Comparison of ENCODE assay signal across 21 cellular contexts in genomic region chr5:171680485-171680884, GRCh38.
A peak's percentile ranks its signal among the peaks of the same experiment; 100 is the strongest.
DNase-seq lines count a peak whose midpoint lies in the region; ATAC-seq and TF ChIP-seq lines count a peak whose summit lies in the region.
"Had no signal": no experiment of that assay in that cellular context is flagged by ENCODE, and none has a peak within 500 bp of the region (broad histone marks: within the 10 kb centered on the region; RNA-seq: fewer than 3 reads in every experiment).

No MANE protein-coding gene starts in this region.

- H3K4me1 ChIP-seq in mammary epithelial cell (ENCODE audit: insufficient read depth, low read length): peaks cover 10% of the 10 kb centered on the region
- H3K4me1 ChIP-seq: BE2C, Peyer's patch had no signal

- H3K4me3 Mint-ChIP-seq in activated naive CD8-positive, alpha-beta T cell treated with anti-CD3 and anti-CD28 coated beads, Interleukin-2, amount 50 U/mL, for 24 hours: no peak overlapping the region
- H3K4me3 Mint-ChIP-seq in activated naive CD8-positive, alpha-beta T cell treated with anti-CD3 and anti-CD28 coated beads for 36 hours: no peak overlapping the region
- no peak overlapping the region for H3K4me3 Mint-ChIP-seq in WTC11

- WGBS in mammary epithelial cell (ENCODE audit: low coverage, missing lambda C conversion rate): 92% methylated on average over 4 of the region's 6 CpGs

- no peak for DNase-seq in activated naive CD8-positive, alpha-beta T cell treated with anti-CD3 and anti-CD28 coated beads, Interleukin-2, amount 50 U/mL, for 24 hours
- no peak for DNase-seq in activated naive CD8-positive, alpha-beta T cell treated with anti-CD3 and anti-CD28 coated beads for 36 hours
- DNase-seq in WTC11 (ENCODE audit: low spot score): peak; percentile 35
- peak; percentile 40 for DNase-seq in islet precursor cell
- DNase-seq in cerebellum (ENCODE audit: low spot score): no peak
- no peak for DNase-seq in SIG-M5 (lab: John Stamatoyannopoulos, UW)
- no peak for DNase-seq in GF-D8 (lab: John Stamatoyannopoulos, UW)
- no peak for DNase-seq in mammary epithelial cell
- DNase-seq: BE2C, DMS79 treated with DMSO at 0.1 percent for 48 hours, GM23248, KG1, NCI-H1105, NCI-H146, NCI-H2029, NCI-H2227 treated with DMSO at 0.1 percent for 48 hours, NCI-H510A treated with DMSO at 0.1 percent for 48 hours, NCI-H748 treated with DMSO at 0.1 percent for 48 hours, Peyer's patch had no signal

- H3K9ac ChIP-seq in mammary epithelial cell (ENCODE audit: insufficient read depth, low read length): no peak overlapping the region
- H3K9ac ChIP-seq: GM23248 had no signal

- in situ Hi-C loops in mammary epithelial cell (cut with MboI; ENCODE audit: low sequenced_read_pairs in 2 of 2): no loop called here

- TF ChIP-seq CTCF in WTC11 (IDR thresholded peaks at IDR 0.05) (no peak), mammary epithelial cell (conservative IDR thresholded peaks at IDR 0.05 in 1 of 2, IDR thresholded peaks at IDR 0.05 in 1 of 2; ENCODE audit: extremely low read depth in 1 of 2, insufficient read depth in 1 of 2, low read depth in 1 of 2, low read length in 2 of 2) (no peak)

- peak; percentile 29 for ATAC-seq in activated naive CD8-positive, alpha-beta T cell treated with anti-CD3 and anti-CD28 coated beads, Interleukin-2, amount 50 U/mL, for 24 hours
- ATAC-seq in WTC11: peak; percentile 89
- ATAC-seq: GM12878 had no signal

- no peaks in the 10 kb centered on the region for H3K27me3 ChIP-seq in mammary epithelial cell (ENCODE audit: insufficient read depth, low read length)
- H3K27me3 ChIP-seq: BE2C, Peyer's patch, SJSA1 had no signal

- H3K27ac ChIP-seq in mammary epithelial cell (ENCODE audit: insufficient read depth, low read depth, low read length): no peak overlapping the region
- H3K27ac ChIP-seq: GM23248, Peyer's patch, SJSA1 had no signal

- dilution Hi-C loops in mammary epithelial cell (cut with HindIII; ENCODE audit: low sequenced_read_pairs): no loop called here

- H3K27me3 Mint-ChIP-seq in activated naive CD8-positive, alpha-beta T cell treated with anti-CD3 and anti-CD28 coated beads, Interleukin-2, amount 50 U/mL, for 24 hours: peaks cover 20% of the 10 kb centered on the region
- H3K27me3 Mint-ChIP-seq in activated naive CD8-positive, alpha-beta T cell treated with anti-CD3 and anti-CD28 coated beads for 36 hours: peaks cover 40% of the 10 kb centered on the region
- H3K27me3 Mint-ChIP-seq in WTC11 (ENCODE audit: low read depth): peaks cover 8% of the 10 kb centered on the region

- no peaks in the 10 kb centered on the region for H3K36me3 ChIP-seq in mammary epithelial cell (ENCODE audit: insufficient read depth, low read length)
- H3K36me3 ChIP-seq: BE2C, Peyer's patch, SJSA1 had no signal

- no peaks in the 10 kb centered on the region for H3K36me3 Mint-ChIP-seq in activated naive CD8-positive, alpha-beta T cell treated with anti-CD3 and anti-CD28 coated beads, Interleukin-2, amount 50 U/mL, for 24 hours (ENCODE audit: low read depth)
- no peaks in the 10 kb centered on the region for H3K36me3 Mint-ChIP-seq in activated naive CD8-positive, alpha-beta T cell treated with anti-CD3 and anti-CD28 coated beads for 36 hours
- H3K36me3 Mint-ChIP-seq in WTC11: no peaks in the 10 kb centered on the region

- no peak overlapping the region for H3K4me3 ChIP-seq in mammary epithelial cell (replicated peaks in 1 of 3; ENCODE audit: insufficient read depth in 1 of 3, low read depth in 2 of 3, low read length in 3 of 3)
- H3K4me3 ChIP-seq: GM12878, GM23248, Peyer's patch, SJSA1 had no signal

- no peaks in the 10 kb centered on the region for H4K20me1 ChIP-seq in mammary epithelial cell (ENCODE audit: insufficient read depth, low read length)

- H3K4me2 ChIP-seq in mammary epithelial cell (ENCODE audit: insufficient read depth, low read depth, low read length): no peak overlapping the region

- no peak overlapping the region for H2AFZ ChIP-seq in mammary epithelial cell (ENCODE audit: low read depth, low read length)
- H2AFZ ChIP-seq: GM23248 had no signal

- H3K9me3 Mint-ChIP-seq in activated naive CD8-positive, alpha-beta T cell treated with anti-CD3 and anti-CD28 coated beads, Interleukin-2, amount 50 U/mL, for 24 hours: no peaks in the 10 kb centered on the region
- H3K9me3 Mint-ChIP-seq in activated naive CD8-positive, alpha-beta T cell treated with anti-CD3 and anti-CD28 coated beads for 36 hours: no peaks in the 10 kb centered on the region
- H3K9me3 Mint-ChIP-seq in WTC11: no peaks in the 10 kb centered on the region

- peaks cover 7% of the 10 kb centered on the region for H3K4me1 Mint-ChIP-seq in activated naive CD8-positive, alpha-beta T cell treated with anti-CD3 and anti-CD28 coated beads, Interleukin-2, amount 50 U/mL, for 24 hours
- peaks cover 11% of the 10 kb centered on the region for H3K4me1 Mint-ChIP-seq in activated naive CD8-positive, alpha-beta T cell treated with anti-CD3 and anti-CD28 coated beads for 36 hours
- peaks cover 17% of the 10 kb centered on the region for H3K4me1 Mint-ChIP-seq in WTC11

- CTCF ChIA-PET in WTC11 (lab: Charles Lee): interaction anchor here (0.5 to 1.7 kb wide), 12 partner anchors 12 to 511 kb away, joined by 3 to 10 read pairs (median 4); partner anchors contain the start of gene FGF18
- CTCF ChIA-PET in mammary epithelial cell (lab: Charles Lee; ENCODE audit: low non-redundant PET): no interaction called here

- no peaks in the 10 kb centered on the region for H3K79me2 ChIP-seq in mammary epithelial cell (ENCODE audit: insufficient read depth, low read length)

- POLR2A ChIA-PET in WTC11 (lab: Charles Lee): interaction anchor here (0.7 kb wide), 1 partner anchor 68 kb away, joined by 4 read pairs; no protein-coding TSS in a partner anchor

- no peak overlapping the region for H3K27ac Mint-ChIP-seq in activated naive CD8-positive, alpha-beta T cell treated with anti-CD3 and anti-CD28 coated beads, Interleukin-2, amount 50 U/mL, for 24 hours
- H3K27ac Mint-ChIP-seq in activated naive CD8-positive, alpha-beta T cell treated with anti-CD3 and anti-CD28 coated beads for 36 hours: no peak overlapping the region
- no peak overlapping the region for H3K27ac Mint-ChIP-seq in WTC11

- H3K9me3 ChIP-seq in mammary epithelial cell (replicated peaks; ENCODE audit: insufficient read depth, low read length): no peaks in the 10 kb centered on the region
- H3K9me3 ChIP-seq: BE2C, Peyer's patch, SJSA1 had no signal

- no TSS peak for BruUV-seq in mammary epithelial cell (replicated peaks; lab: Mats Ljungman, UMichigan)

- intact Hi-C loops in mammary epithelial cell (cut with micrococcal nuclease): no loop called here

TF ChIP-seq in WTC11, 78 proteins besides CTCF, POLR2A, EP300 and RAD21:
- peak; percentile 79 for TF ChIP-seq USF2 (CRISPR knock-in tag; IDR thresholded peaks at IDR 0.05)
- TF ChIP-seq KAT7 (CRISPR knock-in tag; IDR thresholded peaks at IDR 0.05; ENCODE audit: borderline replicate concordance): no peak
- peak; percentile 51; the same call in 1 of the 2 replicates for TF ChIP-seq USF1 (CRISPR knock-in tag; IDR thresholded peaks at IDR 0.05)

Comparison
In these comparisons a context has a peak if more than half of its experiments do, and no peak if none do; other contexts are left out.
1. DNase-seq: peak in WTC11 (single experiment) and islet precursor cell (single experiment); none in activated naive CD8-positive, alpha-beta T cell treated with anti-CD3 and anti-CD28 coated beads, Interleukin-2, amount 50 U/mL, for 24 hours (single experiment), activated naive CD8-positive, alpha-beta T cell treated with anti-CD3 and anti-CD28 coated beads for 36 hours (single experiment), cerebellum (single experiment), SIG-M5 (single experiment), GF-D8 (single experiment) and mammary epithelial cell (single experiment).